ENCODE assay signal across 17 cellular contexts in the genomic region with DNA sequence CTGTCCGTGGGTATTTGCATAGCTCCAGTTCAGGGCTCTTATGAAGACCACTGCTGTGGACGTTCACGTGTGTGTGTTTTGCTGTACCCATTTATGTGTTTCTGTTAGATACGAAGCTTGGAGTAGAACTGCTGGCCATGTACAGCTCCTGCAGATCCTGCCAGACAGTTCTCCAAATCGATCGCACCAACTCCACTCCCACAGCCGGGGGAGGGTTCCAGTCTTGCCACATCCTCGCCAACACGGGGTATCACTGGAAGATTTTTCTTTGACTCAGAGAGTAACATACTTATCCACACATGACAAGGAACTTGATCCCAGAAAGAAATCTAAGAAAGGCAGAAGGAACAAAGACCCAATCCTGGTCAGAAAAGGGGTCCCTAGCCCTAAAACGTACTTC.
"Had no signal": no experiment of that assay in that cellular context is flagged by ENCODE, and none has a peak within 500 bp of the region (broad histone marks: within the 10 kb centered on the region; RNA-seq: fewer than 3 reads in every experiment).

No MANE protein-coding gene starts in this region.

- H3K36me3 ChIP-seq: colonic mucosa, gastrocnemius medialis, left lung, thyroid gland had no signal

- H3K4me1 ChIP-seq: colonic mucosa, gastrocnemius medialis, left lung, lower lobe of right lung, pancreas, suprapubic skin, thyroid gland had no signal

- DNase-seq: colonic mucosa; effector CD4-positive, alpha-beta T cell; gastrocnemius medialis; islet precursor cell; left lung; lower lobe of right lung; natural killer cell; occipital lobe; right cardiac atrium; small intestine; stimulated activated CD4-positive, alpha-beta T cell treated with anti-CD3 and anti-CD28 coated beads, Interleukin-2, amount 100 ng/mL, for 48 hours; stimulated activated naive CD4-positive, alpha-beta T cell treated with Interleukin-2 at 50 U/mL for 16 hours; thyroid gland had no signal

- H3K27ac ChIP-seq: colonic mucosa, gastrocnemius medialis, left lung, lower lobe of right lung, pancreas, suprapubic skin, thyroid gland had no signal

- H3K4me3 ChIP-seq: colonic mucosa, gastrocnemius medialis, left lung, lower lobe of right lung, pancreas, suprapubic skin, thyroid gland had no signal

- H3K27me3 ChIP-seq: colonic mucosa, gastrocnemius medialis, left lung, pancreas, suprapubic skin, thyroid gland had no signal

- H3K9me3 ChIP-seq: colonic mucosa, gastrocnemius medialis, left lung, lower lobe of right lung, pancreas, suprapubic skin, thyroid gland had no signal

- FAIRE-seq: endometrium, pancreas, small intestine, urothelium cell line had no signal
